9 cellular contexts compared by ENCODE assay signal in the genomic region with DNA sequence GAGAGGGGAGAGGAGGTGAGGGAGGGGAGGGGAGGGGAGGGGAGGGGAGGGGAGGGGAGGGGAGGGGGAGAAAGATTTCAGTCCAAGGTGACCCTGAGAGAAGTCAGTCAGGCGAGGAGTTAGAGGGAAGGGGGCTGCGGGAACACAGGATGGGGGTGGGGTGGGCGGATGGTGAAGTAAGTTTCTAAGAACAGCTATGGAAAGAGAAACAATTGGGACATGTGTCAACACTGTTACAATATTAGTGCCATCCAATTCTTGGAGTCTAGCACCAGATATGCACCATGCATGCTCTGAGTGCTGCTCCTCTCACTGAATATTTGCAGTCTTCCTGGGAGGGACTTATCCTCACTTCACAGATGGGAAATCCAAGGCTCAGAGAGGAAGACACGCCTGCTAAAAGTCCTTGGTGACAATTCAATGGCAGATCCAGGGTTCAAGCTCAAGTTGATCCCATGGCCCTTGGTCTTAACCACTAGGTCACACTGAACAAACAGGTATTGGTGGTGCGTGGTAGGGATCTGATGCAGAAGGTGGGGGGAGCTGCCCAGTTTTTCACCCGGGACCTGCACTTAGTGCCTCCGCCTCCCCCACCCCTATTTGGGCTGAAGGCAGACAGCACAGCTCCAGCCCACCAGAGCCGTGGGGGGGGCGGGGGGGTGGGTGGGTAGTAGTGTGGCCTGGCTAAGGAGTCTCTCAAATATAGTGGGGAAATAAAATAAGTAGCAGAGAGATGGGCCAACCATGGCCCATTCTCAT. TPM values are rescaled to one million over a fixed set of nuclear protein-coding genes. Genes with fewer than 3 reads are reported as not detected.
DNase-seq lines count a peak whose midpoint lies in the region; ATAC-seq and TF ChIP-seq lines count a peak whose summit lies in the region.
"Had no signal": no experiment of that assay in that cellular context is flagged by ENCODE, and none has a peak within 500 bp of the region (broad histone marks: within the 10 kb centered on the region; RNA-seq: fewer than 3 reads in every experiment).

No MANE protein-coding gene starts in this region.

- peak overlapping the region; percentile 13 to 17 for H3K27ac ChIP-seq in lung (ENCODE audit: low read depth in 1 of 2, low read length in 1 of 2)
- H3K27ac ChIP-seq in tibial artery, result peak overlapping the region; percentile 95 to 96

- WGBS in lung, 2 donors, result 57 to 68% methylated on average over 9 of the region's 9 CpGs

- TF ChIP-seq CTCF in lung (IDR thresholded peaks at IDR 0.05; ENCODE audit: control extremely low read depth, extremely low read depth) (no peak), tibial artery (IDR thresholded peaks at IDR 0.05) (no peak)

- peaks cover 19% of the 10 kb centered on the region for H3K36me3 Mint-ChIP-seq in activated naive CD4-positive, alpha-beta T cell treated with anti-CD3 and anti-CD28 coated beads, Interleukin-2, amount 10 ng/mL, durations not matched to agents 7 days and 5 days
- H3K36me3 Mint-ChIP-seq in activated naive CD4-positive, alpha-beta T cell treated with anti-CD3 and anti-CD28 coated beads, Interleukin-2, amount 50 U/mL, for 72 hours, result peaks cover 5 to 23% of the 10 kb centered on the region in 2 donors
- peaks cover 31% of the 10 kb centered on the region for H3K36me3 Mint-ChIP-seq in activated naive CD8-positive, alpha-beta T cell treated with anti-CD3 and anti-CD28 coated beads for 36 hours

- H3K4me3 Mint-ChIP-seq in activated naive CD4-positive, alpha-beta T cell treated with anti-CD3 and anti-CD28 coated beads, Interleukin-2, amount 10 ng/mL, durations not matched to agents 7 days and 5 days, result no peak overlapping the region
- peak overlapping the region; percentile 25 for H3K4me3 Mint-ChIP-seq in activated naive CD8-positive, alpha-beta T cell treated with anti-CD3 and anti-CD28 coated beads for 36 hours

- H3K27ac Mint-ChIP-seq in activated naive CD4-positive, alpha-beta T cell treated with anti-CD3 and anti-CD28 coated beads, Interleukin-2, amount 10 ng/mL, durations not matched to agents 7 days and 5 days, result peak overlapping the region; percentile 58
- no peak overlapping the region for H3K27ac Mint-ChIP-seq in activated naive CD4-positive, alpha-beta T cell treated with anti-CD3 and anti-CD28 coated beads, Interleukin-2, amount 50 U/mL, for 72 hours
- peak overlapping the region; percentile 56 for H3K27ac Mint-ChIP-seq in activated naive CD8-positive, alpha-beta T cell treated with anti-CD3 and anti-CD28 coated beads for 36 hours

- no peaks in the 10 kb centered on the region for H3K27me3 ChIP-seq in lung (ENCODE audit: control insufficient read depth, insufficient read depth)
- no peaks in the 10 kb centered on the region for H3K27me3 ChIP-seq in tibial artery
- H3K27me3 ChIP-seq in HAP-1 (ENCODE audit: low read depth), result no peaks in the 10 kb centered on the region

- no peak for ATAC-seq in activated naive CD4-positive, alpha-beta T cell treated with anti-CD3 and anti-CD28 coated beads, Interleukin-2, amount 50 U/mL, for 72 hours
- no peak for ATAC-seq in lung (ENCODE audit: insufficient read depth, low FRiP score)
- ATAC-seq in GM18517 (IDR thresholded peaks at IDR 0.05; ENCODE audit: unreplicated experiment), result no peak
- no peak for ATAC-seq in GM18519 (IDR thresholded peaks at IDR 0.05; ENCODE audit: low FRiP score, unreplicated experiment)

- in situ Hi-C loops in HAP-1 (cut with MboI; ENCODE audit: low sequenced_read_pairs), result no loop called here

- peaks cover 7 to 41% of the 10 kb centered on the region in 2 donors for H3K4me1 ChIP-seq in lung (ENCODE audit: control insufficient read depth in 2 of 2, insufficient read depth in 2 of 2, low read length in 2 of 2)
- peaks cover 5 to 100% (median 91%) of the 10 kb centered on the region in 4 donors for H3K4me1 ChIP-seq in tibial artery
- H3K4me1 ChIP-seq in HAP-1, result peaks cover 13% of the 10 kb centered on the region

- no peaks in the 10 kb centered on the region for H3K9me3 Mint-ChIP-seq in activated naive CD4-positive, alpha-beta T cell treated with anti-CD3 and anti-CD28 coated beads, Interleukin-2, amount 10 ng/mL, durations not matched to agents 7 days and 5 days
- H3K9me3 Mint-ChIP-seq in activated naive CD4-positive, alpha-beta T cell treated with anti-CD3 and anti-CD28 coated beads, Interleukin-2, amount 50 U/mL, for 72 hours, result no peaks in the 10 kb centered on the region
- no peaks in the 10 kb centered on the region for H3K9me3 Mint-ChIP-seq in activated naive CD8-positive, alpha-beta T cell treated with anti-CD3 and anti-CD28 coated beads for 36 hours

- CTCF ChIA-PET in activated naive CD4-positive, alpha-beta T cell treated with anti-CD3 and anti-CD28 coated beads, Interleukin-2, amount 10 ng/mL, durations not matched to agents 7 days and 5 days (lab: Charles Lee), result interaction anchor here (0.7 to 6.0 kb wide), 9 partner anchors 8 to 78 kb away, joined by 3 to 35 read pairs (median 4); partner anchors contain the start of gene ECE1

- no peak overlapping the region for H3K4me3 ChIP-seq in lung
- no peak overlapping the region for H3K4me3 ChIP-seq in tibial artery
- no peak overlapping the region for H3K4me3 ChIP-seq in HAP-1

- intact Hi-C loops in tibial artery (cut with DNase I; ENCODE audit: low total_unique reads), result no loop called here

- no peaks in the 10 kb centered on the region for H3K27me3 Mint-ChIP-seq in activated naive CD4-positive, alpha-beta T cell treated with anti-CD3 and anti-CD28 coated beads, Interleukin-2, amount 10 ng/mL, durations not matched to agents 7 days and 5 days
- no peaks in the 10 kb centered on the region for H3K27me3 Mint-ChIP-seq in activated naive CD8-positive, alpha-beta T cell treated with anti-CD3 and anti-CD28 coated beads for 36 hours

- no peak for DNase-seq in activated naive CD4-positive, alpha-beta T cell treated with anti-CD3 and anti-CD28 coated beads, Interleukin-2, amount 10 ng/mL, durations not matched to agents 7 days and 5 days
- DNase-seq in activated naive CD4-positive, alpha-beta T cell treated with anti-CD3 and anti-CD28 coated beads, Interleukin-2, amount 50 U/mL, for 72 hours (ENCODE audit: low spot score in 2 of 2), result no peak
- DNase-seq in activated naive CD8-positive, alpha-beta T cell treated with anti-CD3 and anti-CD28 coated beads for 36 hours, result no peak
- DNase-seq in lung (ENCODE audit: low spot score), result no peak
- DNase-seq in tibial artery, result no peak
- DNase-seq in HAP-1 (ENCODE audit: low spot score in 2 of 2), result no peak
- DNase-seq: NK-92 treated with Interleukin-12 subunit alpha and Interleukin-12 subunit beta, amount 100 ng/mL, for 24 hours had no signal

- no peaks in the 10 kb centered on the region for H3K9me3 ChIP-seq in lung (ENCODE audit: control insufficient read depth in 2 of 2, insufficient read depth in 1 of 2, low read length in 1 of 2)
- H3K9me3 ChIP-seq in tibial artery, result no peaks in the 10 kb centered on the region
- no peaks in the 10 kb centered on the region for H3K9me3 ChIP-seq in HAP-1

- H3K4me1 Mint-ChIP-seq in activated naive CD4-positive, alpha-beta T cell treated with anti-CD3 and anti-CD28 coated beads, Interleukin-2, amount 10 ng/mL, durations not matched to agents 7 days and 5 days, result peaks cover 89% of the 10 kb centered on the region
- peaks cover 81% of the 10 kb centered on the region for H3K4me1 Mint-ChIP-seq in activated naive CD8-positive, alpha-beta T cell treated with anti-CD3 and anti-CD28 coated beads for 36 hours

- H3K36me3 ChIP-seq in lung (ENCODE audit: control insufficient read depth in 2 of 2, insufficient read depth in 2 of 2, low read length in 2 of 2), result no peaks in the 10 kb centered on the region
- peaks cover 0 to 15% (median 0%) of the 10 kb centered on the region in 3 donors for H3K36me3 ChIP-seq in tibial artery
- H3K36me3 ChIP-seq in HAP-1 (replicated peaks), result no peaks in the 10 kb centered on the region

RNA-seq across cellular contexts. Expression of gene ECE1, which starts 42.6 kb away (rescaled TPM):
- total RNA-seq in activated naive CD4-positive, alpha-beta T cell treated with anti-CD3 and anti-CD28 coated beads, Interleukin-2, amount 50 U/mL, for 72 hours, result 100 to 1,000 TPM; 111 to 118 TPM
- total RNA-seq in activated naive CD8-positive, alpha-beta T cell treated with anti-CD3 and anti-CD28 coated beads for 36 hours, result 100 to 1,000 TPM in 1 of 2 experiments, 10 to 100 TPM in 1; 95.6 to 101 TPM
- 100 to 1,000 TPM; 105 to 129 TPM for total RNA-seq in lung
- polyA plus RNA-seq in lung, result 100 to 1,000 TPM in 1 of 2 donors, 10 to 100 TPM in 1; 55.7 to 104 TPM

Comparison
In these comparisons a context has a peak if more than half of its experiments do, and no peak if none do; other contexts are left out.
1. H3K27ac Mint-ChIP-seq: peak in activated naive CD4-positive, alpha-beta T cell treated with anti-CD3 and anti-CD28 coated beads, Interleukin-2, amount 10 ng/mL, durations not matched to agents 7 days and 5 days (single experiment) and activated naive CD8-positive, alpha-beta T cell treated with anti-CD3 and anti-CD28 coated beads for 36 hours (single experiment); none in activated naive CD4-positive, alpha-beta T cell treated with anti-CD3 and anti-CD28 coated beads, Interleukin-2, amount 50 U/mL, for 72 hours (0 of 2).